ENCODE assay signal across 24 cellular contexts in genomic region chr2:239341840-239342239, GRCh38.
"Had no signal": no experiment of that assay in that cellular context is flagged by ENCODE, and none has a peak within 500 bp of the region (broad histone marks: within the 10 kb centered on the region; RNA-seq: fewer than 3 reads in every experiment).

No MANE protein-coding gene starts in this region.

- H3K9me3 ChIP-seq: gastrocnemius medialis, left lung, mucosa of descending colon, neutrophil, pancreas, thoracic aorta, tibial nerve, upper lobe of right lung, uterus had no signal

- H3K4me1 ChIP-seq: pancreas, upper lobe of right lung, uterus had no signal

- H3K4me3 ChIP-seq: gastrocnemius medialis, heart right ventricle, left lung, mucosa of descending colon, pancreas, thoracic aorta, tibial nerve, upper lobe of right lung, uterus had no signal

- DNase-seq: cortex of kidney; effector memory CD8-positive, alpha-beta T cell; erythroblast; foreskin fibroblast; gastrocnemius medialis; glutamatergic neuron; hippocampal formation; left cardiac atrium; left lung; mesenchymal stem cell; mucosa of descending colon; naive B cell; pancreas; stimulated activated CD4-positive, alpha-beta T cell treated with anti-CD3 and anti-CD28 coated beads, Interleukin-4, amount 100 ng/mL, for 4 hours; stimulated activated naive CD8-positive, alpha-beta T cell treated with anti-CD3 and anti-CD28 coated beads, Interleukin-15, Interleukin-2, amounts not matched to agents 100 U/mL and 50 U/mL, for 24 hours; upper lobe of right lung had no signal

- H3K27ac ChIP-seq: gastrocnemius medialis, heart right ventricle, left lung, neutrophil, pancreas, thoracic aorta, tibial nerve, upper lobe of right lung, uterus had no signal

- ATAC-seq: effector memory CD8-positive, alpha-beta T cell; gastrocnemius medialis; heart right ventricle; left cardiac atrium; left lung; mucosa of descending colon; natural killer cell treated with Interleukin-12 subunit alpha and Interleukin-12 subunit beta and Interleukin-15 and Interleukin-18, amount 100 ng/mL, for 72 hours; pancreas; sciatic nerve; stimulated activated memory B cell treated with anti-CD40 and anti-IgM and Interleukin-4, amounts not matched to agents 10 μg/mL and 1 μg/mL and 100 μg/mL, for 72 hours; stimulated activated naive CD8-positive, alpha-beta T cell treated with anti-CD3 and anti-CD28 coated beads, Interleukin-15, Interleukin-2, amounts not matched to agents 100 U/mL and 50 U/mL, for 24 hours; upper lobe of right lung had no signal

- H3K36me3 ChIP-seq: gastrocnemius medialis, heart right ventricle, left lung, pancreas, thoracic aorta, upper lobe of right lung, uterus had no signal

- H3K27me3 ChIP-seq: gastrocnemius medialis, heart right ventricle, left lung, neutrophil, pancreas, tibial nerve, upper lobe of right lung, uterus had no signal
